1 cellular context compared by ENCODE assay signal in the genomic region with DNA sequence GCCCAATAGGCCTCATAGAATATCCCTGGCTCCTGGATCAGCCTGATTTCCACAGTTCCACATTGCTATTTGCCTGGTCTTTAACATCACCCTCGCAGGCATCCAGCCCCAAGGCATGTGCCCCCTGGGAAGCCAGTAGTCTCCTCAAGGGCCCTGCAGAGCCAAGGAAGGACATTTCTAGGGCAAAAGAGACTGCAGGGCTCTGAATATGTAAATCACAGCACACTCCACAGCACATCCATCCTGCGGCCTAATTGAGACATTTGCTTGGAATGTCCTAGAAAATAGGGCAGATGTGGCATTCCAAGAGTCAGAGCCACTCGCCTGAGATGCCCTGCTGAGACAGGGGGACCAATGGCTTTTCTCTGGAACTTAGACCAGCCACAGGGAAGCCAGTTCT.
A peak's percentile ranks its signal among the peaks of the same experiment; 100 is the strongest.
TF ChIP-seq lines count a peak whose summit lies in the region.

No MANE protein-coding gene starts in this region.

TF ChIP-seq in H1, 55 proteins besides CTCF, POLR2A, EP300 and RAD21:
- TF ChIP-seq TEAD4 (IDR thresholded peaks at IDR 0.05; ENCODE audit: low read depth, low read length) (peak; percentile 54), GABPA (IDR thresholded peaks at IDR 0.05; ENCODE audit: borderline replicate concordance, insufficient read depth, low read length) (no peak)
